ENCODE assay signal across 1 cellular context in genomic region chr6:3808189-3808588, GRCh38.
TF ChIP-seq lines count a peak whose summit lies in the region.

No MANE protein-coding gene starts in this region.

TF ChIP-seq in HCT116, 20 proteins besides CTCF, POLR2A, EP300 and RAD21 (continued from another document):
- no peak for TF ChIP-seq REST (IDR thresholded peaks at IDR 0.05; ENCODE audit: low read depth)
- no peak for TF ChIP-seq EZH2phosphoT487 (IDR thresholded peaks at IDR 0.05; ENCODE audit: borderline replicate concordance)
- no peak for TF ChIP-seq YY1 (IDR thresholded peaks at IDR 0.05; ENCODE audit: extremely low read depth, insufficient replicate concordance, low read depth, low read length)
